ENCODE assay signal across 15 cellular contexts in the genomic region with DNA sequence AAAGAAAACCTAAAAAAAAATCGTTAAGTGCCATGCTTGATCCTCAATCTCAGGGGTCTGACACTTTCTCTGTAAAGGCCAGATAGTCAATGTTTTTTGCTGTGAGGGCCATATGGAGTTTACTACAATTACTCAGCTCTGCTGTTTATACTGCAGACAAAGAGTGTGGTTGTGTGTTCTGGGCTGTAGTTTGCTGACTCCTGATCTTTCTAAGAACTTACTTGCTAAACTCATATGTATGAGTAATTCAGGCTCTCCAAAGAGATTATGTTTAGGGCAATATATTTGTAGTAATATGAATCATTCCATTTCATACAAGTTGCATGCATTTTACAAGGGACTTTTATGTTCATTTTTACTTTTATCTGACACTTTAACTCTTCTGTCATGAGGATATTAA.
A peak's percentile ranks its signal among the peaks of the same experiment; 100 is the strongest.
DNase-seq lines count a peak whose midpoint lies in the region; ATAC-seq, FAIRE-seq and TF ChIP-seq lines count a peak whose summit lies in the region.
"Had no signal": no experiment of that assay in that cellular context is flagged by ENCODE, and none has a peak within 500 bp of the region (broad histone marks: within the 10 kb centered on the region; RNA-seq: fewer than 3 reads in every experiment).

No MANE protein-coding gene starts in this region.

- H3K36me3 ChIP-seq in HEK293 (ENCODE audit: control insufficient read depth in 2 of 2, insufficient read depth in 1 of 2, low read length in 2 of 2) (no peaks in the 10 kb centered on the region), astrocyte (ENCODE audit: insufficient read depth, low read length) (no peaks in the 10 kb centered on the region)
- H3K36me3 ChIP-seq: colonic mucosa, upper lobe of right lung had no signal

- no peak overlapping the region for H3K27ac Mint-ChIP-seq in astrocyte (ENCODE audit: unreplicated experiment)
- H3K27ac Mint-ChIP-seq: activated naive CD4-positive, alpha-beta T cell treated with anti-CD3 and anti-CD28 coated beads, Interleukin-2, amount 50 U/mL, for 72 hours had no signal

- POLR2A ChIA-PET in HEK293 (lab: Yijun Ruan, JAX): interaction anchor here (1.1 kb wide), 1 partner anchor 9 kb away, joined by 4 read pairs; no protein-coding TSS in a partner anchor

- no peak overlapping the region for H3K4me3 Mint-ChIP-seq in astrocyte (ENCODE audit: unreplicated experiment)

- ATAC-seq in HG03159 (IDR thresholded peaks at IDR 0.05; ENCODE audit: unreplicated experiment): no peak
- ATAC-seq: psoas muscle, upper lobe of right lung had no signal

- H3K27ac ChIP-seq in HEK293 (ENCODE audit: extremely low read depth, low read depth, low read length): no peak overlapping the region
- no peak overlapping the region for H3K27ac ChIP-seq in astrocyte (ENCODE audit: low read depth, low read length)
- H3K27ac ChIP-seq: colonic mucosa, psoas muscle, upper lobe of right lung had no signal

- H3K27me3 Mint-ChIP-seq in astrocyte (ENCODE audit: low read depth, unreplicated experiment): no peaks in the 10 kb centered on the region

- H3K4me2 ChIP-seq in astrocyte (ENCODE audit: low read length): no peak overlapping the region

- no peak overlapping the region for H3K9ac ChIP-seq in astrocyte (ENCODE audit: low read length)

- peaks cover 5% of the 10 kb centered on the region for H3K4me1 Mint-ChIP-seq in astrocyte (ENCODE audit: low read depth, unreplicated experiment)

- FAIRE-seq in astrocyte (lab: Jason Lieb, UNC): peak; percentile 49

- CTCF ChIA-PET in HEK293 (lab: Yijun Ruan, JAX): interaction anchor here (0.5 kb wide), 1 partner anchor 119 kb away, joined by 3 read pairs; no protein-coding TSS in a partner anchor

- H2AFZ ChIP-seq in astrocyte (ENCODE audit: low read depth, low read length): no peak overlapping the region

- DNase-seq in AG08396 (ENCODE audit: low spot score): peak; percentile 5
- DNase-seq in astrocyte (ENCODE audit: low read depth): peak; percentile 61
- peak; percentile 72 for DNase-seq in globus pallidus (ENCODE audit: low spot score)
- no peak for DNase-seq in NCI-H748 treated with DMSO at 0.1 percent for 48 hours (lab: John Stamatoyannopoulos, UW)
- DNase-seq in NCI-H774 (lab: John Stamatoyannopoulos, UW): no peak
- no peak for DNase-seq in epidermal melanocyte (ENCODE audit: insufficient read length, low spot score)
- DNase-seq: colonic mucosa, DMS79 treated with DMSO at 0.1 percent for 48 hours, psoas muscle, SHP77, T-helper 9 cell, upper lobe of right lung had no signal

- H4K20me1 ChIP-seq in astrocyte (ENCODE audit: insufficient read depth, low read length): no peaks in the 10 kb centered on the region

- H3K9me3 ChIP-seq in HEK293 (ENCODE audit: control insufficient read depth, insufficient read depth, low read depth, low read length) (no peaks in the 10 kb centered on the region), astrocyte (ENCODE audit: insufficient read depth, low read depth, low read length) (no peaks in the 10 kb centered on the region)
- H3K9me3 ChIP-seq: colonic mucosa, psoas muscle, upper lobe of right lung had no signal

- H3K4me1 ChIP-seq in HEK293 (ENCODE audit: control insufficient read depth, insufficient read depth, low read length) (peaks cover 35% of the 10 kb centered on the region), astrocyte (ENCODE audit: insufficient read depth, low read length) (no peaks in the 10 kb centered on the region)
- H3K4me1 ChIP-seq: colonic mucosa, psoas muscle, upper lobe of right lung had no signal

- H3K4me3 ChIP-seq in HEK293 (ENCODE audit: low read depth, low read length) (no peak overlapping the region), astrocyte (ENCODE audit: insufficient read depth, low read depth, low read length) (no peak overlapping the region)
- H3K4me3 ChIP-seq: colonic mucosa, psoas muscle, upper lobe of right lung had no signal

- TF ChIP-seq CTCF in HEK293 (tag by site-specific recombination; IDR thresholded peaks at IDR 0.05): no peak
- no peak for TF ChIP-seq CTCF in astrocyte (IDR thresholded peaks at IDR 0.05; ENCODE audit: insufficient read depth, low read depth, low read length)

- no peaks in the 10 kb centered on the region for H3K36me3 Mint-ChIP-seq in astrocyte (ENCODE audit: low read depth, unreplicated experiment)
- H3K36me3 Mint-ChIP-seq: activated naive CD4-positive, alpha-beta T cell treated with anti-CD3 and anti-CD28 coated beads, Interleukin-2, amount 50 U/mL, for 72 hours had no signal

- no peaks in the 10 kb centered on the region for H3K79me2 ChIP-seq in astrocyte (ENCODE audit: insufficient read depth, low read length)

- no peaks in the 10 kb centered on the region for H3K27me3 ChIP-seq in astrocyte (ENCODE audit: insufficient read depth, low read length)
- H3K27me3 ChIP-seq: colonic mucosa, upper lobe of right lung had no signal

- H3K9me3 Mint-ChIP-seq in astrocyte (ENCODE audit: unreplicated experiment): peaks cover 2% of the 10 kb centered on the region
- H3K9me3 Mint-ChIP-seq: activated naive CD4-positive, alpha-beta T cell treated with anti-CD3 and anti-CD28 coated beads, Interleukin-2, amount 50 U/mL, for 72 hours had no signal

TF ChIP-seq in HEK293, 187 proteins besides CTCF, POLR2A, EP300 and RAD21:
- TF ChIP-seq ZEB2 (tag by site-specific recombination; IDR thresholded peaks at IDR 0.05) (0 out of 2 replicates have a peak, but pooled peaks have one; percentile 19), MYNN (tag by site-specific recombination; IDR thresholded peaks at IDR 0.05; ENCODE audit: borderline replicate concordance) (no peak)
- TF ChIP-seq, protein P1, sequence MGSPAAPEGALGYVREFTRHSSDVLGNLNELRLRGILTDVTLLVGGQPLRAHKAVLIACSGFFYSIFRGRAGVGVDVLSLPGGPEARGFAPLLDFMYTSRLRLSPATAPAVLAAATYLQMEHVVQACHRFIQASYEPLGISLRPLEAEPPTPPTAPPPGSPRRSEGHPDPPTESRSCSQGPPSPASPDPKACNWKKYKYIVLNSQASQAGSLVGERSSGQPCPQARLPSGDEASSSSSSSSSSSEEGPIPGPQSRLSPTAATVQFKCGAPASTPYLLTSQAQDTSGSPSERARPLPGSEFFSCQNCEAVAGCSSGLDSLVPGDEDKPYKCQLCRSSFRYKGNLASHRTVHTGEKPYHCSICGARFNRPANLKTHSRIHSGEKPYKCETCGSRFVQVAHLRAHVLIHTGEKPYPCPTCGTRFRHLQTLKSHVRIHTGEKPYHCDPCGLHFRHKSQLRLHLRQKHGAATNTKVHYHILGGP (tag by site-specific recombination; IDR thresholded peaks at IDR 0.05): peak; percentile 70
- TF ChIP-seq, protein P2, sequence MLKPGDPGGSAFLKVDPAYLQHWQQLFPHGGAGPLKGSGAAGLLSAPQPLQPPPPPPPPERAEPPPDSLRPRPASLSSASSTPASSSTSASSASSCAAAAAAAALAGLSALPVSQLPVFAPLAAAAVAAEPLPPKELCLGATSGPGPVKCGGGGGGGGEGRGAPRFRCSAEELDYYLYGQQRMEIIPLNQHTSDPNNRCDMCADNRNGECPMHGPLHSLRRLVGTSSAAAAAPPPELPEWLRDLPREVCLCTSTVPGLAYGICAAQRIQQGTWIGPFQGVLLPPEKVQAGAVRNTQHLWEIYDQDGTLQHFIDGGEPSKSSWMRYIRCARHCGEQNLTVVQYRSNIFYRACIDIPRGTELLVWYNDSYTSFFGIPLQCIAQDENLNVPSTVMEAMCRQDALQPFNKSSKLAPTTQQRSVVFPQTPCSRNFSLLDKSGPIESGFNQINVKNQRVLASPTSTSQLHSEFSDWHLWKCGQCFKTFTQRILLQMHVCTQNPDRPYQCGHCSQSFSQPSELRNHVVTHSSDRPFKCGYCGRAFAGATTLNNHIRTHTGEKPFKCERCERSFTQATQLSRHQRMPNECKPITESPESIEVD (tag by site-specific recombination; IDR thresholded peaks at IDR 0.05): peak; percentile 52

Comparison
In these comparisons a context has a peak if more than half of its experiments do, and no peak if none do; other contexts are left out.
1. DNase-seq: peak in AG08396 (single experiment), astrocyte (single experiment) and globus pallidus (single experiment); none in NCI-H748 treated with DMSO at 0.1 percent for 48 hours (single experiment), NCI-H774 (single experiment) and epidermal melanocyte (single experiment).